In genomic region chrX:39560285-39560684, GRCh38 we compare ENCODE assay signal across 21 cellular contexts.
"Had no signal": no experiment of that assay in that cellular context is flagged by ENCODE, and none has a peak within 500 bp of the region (broad histone marks: within the 10 kb centered on the region; RNA-seq: fewer than 3 reads in every experiment).

No MANE protein-coding gene starts in this region.

- H3K9me3 ChIP-seq: SJSA1 had no signal

- H3K27ac ChIP-seq: SJSA1, SK-N-MC had no signal

- H3K27me3 ChIP-seq: SJSA1 had no signal

- FAIRE-seq: RCC 7860 had no signal

- H3K4me3 ChIP-seq: SJSA1, SK-N-MC had no signal

- H3K36me3 ChIP-seq: SJSA1 had no signal

- DNase-seq: KBM-7, NCI-H1092, NCI-H1105 treated with DMSO at 0.1 percent for 48 hours, NCI-H1417 treated with DMSO at 0.1 percent for 48 hours, NCI-H146, NCI-H1694 treated with DMSO at 0.1 percent for 48 hours, NCI-H1930, NCI-H2081, NCI-H2107, NCI-H226, NCI-H446, NCI-H510A, NCI-H524 treated with DMSO at 0.1 percent for 48 hours, NCI-H69, NCI-H774, Right ventricle myocardium superior, RPMI8226, SIG-M5 had no signal
